In genomic region chr12:110338754-110339153, GRCh38 we compare ENCODE assay signal across 9 cellular contexts. TPM values are rescaled to one million over a fixed set of nuclear protein-coding genes. Genes with fewer than 3 reads are reported as not detected.
DNase-seq lines count a peak whose midpoint lies in the region; ATAC-seq and TF ChIP-seq lines count a peak whose summit lies in the region.
"Had no signal": no experiment of that assay in that cellular context is flagged by ENCODE, and none has a peak within 500 bp of the region (broad histone marks: within the 10 kb centered on the region; RNA-seq: fewer than 3 reads in every experiment).

No MANE protein-coding gene starts in this region.

- CTCF ChIA-PET in activated CD8-positive, alpha-beta T cell treated with anti-CD3 and anti-CD28 coated beads for 36 hours (lab: Charles Lee) = interaction anchor here (1.6 to 1.7 kb wide), 2 partner anchors 9 to 19 kb away, joined by 3 to 5 read pairs; no protein-coding TSS in a partner anchor
- CTCF ChIA-PET in activated CD8-positive, alpha-beta T cell treated with anti-CD3 and anti-CD28 coated beads, Interleukin-2, amount 10 ng/mL, durations not matched to agents 7 days and 5 days (lab: Charles Lee) = interaction anchor here (1.0 to 1.9 kb wide), 3 partner anchors 11 to 20 kb away, joined by 3 to 7 read pairs (median 3); no protein-coding TSS in a partner anchor

- H3K4me1 Mint-ChIP-seq in activated CD8-positive, alpha-beta T cell treated with anti-CD3 and anti-CD28 coated beads for 36 hours (ENCODE audit: low read depth) = no peaks in the 10 kb centered on the region
- no peaks in the 10 kb centered on the region for H3K4me1 Mint-ChIP-seq in activated CD8-positive, alpha-beta T cell treated with anti-CD3 and anti-CD28 coated beads, Interleukin-2, amount 10 ng/mL, durations not matched to agents 7 days and 5 days (ENCODE audit: low read depth)

- peaks cover 73% of the 10 kb centered on the region for H3K36me3 Mint-ChIP-seq in activated CD8-positive, alpha-beta T cell treated with anti-CD3 and anti-CD28 coated beads for 36 hours (ENCODE audit: low read depth)
- H3K36me3 Mint-ChIP-seq in activated CD8-positive, alpha-beta T cell treated with anti-CD3 and anti-CD28 coated beads, Interleukin-2, amount 10 ng/mL, durations not matched to agents 7 days and 5 days (ENCODE audit: low read depth) = peaks cover 76% of the 10 kb centered on the region

- no peak for ATAC-seq in activated CD8-positive, alpha-beta T cell treated with anti-CD3 and anti-CD28 coated beads for 36 hours
- no peak for ATAC-seq in activated CD8-positive, alpha-beta T cell treated with anti-CD3 and anti-CD28 coated beads, Interleukin-2, amount 10 ng/mL, durations not matched to agents 7 days and 5 days
- ATAC-seq in gastrocnemius medialis = no peak

- no peak overlapping the region for H3K4me3 Mint-ChIP-seq in activated CD8-positive, alpha-beta T cell treated with anti-CD3 and anti-CD28 coated beads for 36 hours
- no peak overlapping the region for H3K4me3 Mint-ChIP-seq in activated CD8-positive, alpha-beta T cell treated with anti-CD3 and anti-CD28 coated beads, Interleukin-2, amount 10 ng/mL, durations not matched to agents 7 days and 5 days

- H3K9me3 Mint-ChIP-seq in activated CD8-positive, alpha-beta T cell treated with anti-CD3 and anti-CD28 coated beads for 36 hours = no peaks in the 10 kb centered on the region
- H3K9me3 Mint-ChIP-seq in activated CD8-positive, alpha-beta T cell treated with anti-CD3 and anti-CD28 coated beads, Interleukin-2, amount 10 ng/mL, durations not matched to agents 7 days and 5 days (ENCODE audit: insufficient read depth) = no peaks in the 10 kb centered on the region

- H3K27ac Mint-ChIP-seq in activated CD8-positive, alpha-beta T cell treated with anti-CD3 and anti-CD28 coated beads for 36 hours = no peak overlapping the region
- H3K27ac Mint-ChIP-seq in activated CD8-positive, alpha-beta T cell treated with anti-CD3 and anti-CD28 coated beads, Interleukin-2, amount 10 ng/mL, durations not matched to agents 7 days and 5 days = no peak overlapping the region

- peak overlapping the region; percentile 11 to 21 (median 16) for H3K27ac ChIP-seq in gastrocnemius medialis

- intact Hi-C loops in activated CD8-positive, alpha-beta T cell treated with anti-CD3 and anti-CD28 coated beads for 36 hours (cut with micrococcal nuclease) = no loop called here
- intact Hi-C loops in gastrocnemius medialis (cut with DNase I; ENCODE audit: low total_unique reads) = no loop called here

- no peaks in the 10 kb centered on the region for H3K9me3 ChIP-seq in gastrocnemius medialis

- no peak for TF ChIP-seq POLR2A in gastrocnemius medialis (IDR thresholded peaks at IDR 0.05)

- H3K27me3 ChIP-seq in gastrocnemius medialis = no peaks in the 10 kb centered on the region

- no peaks in the 10 kb centered on the region for H3K4me1 ChIP-seq in gastrocnemius medialis

- POLR2A ChIA-PET in activated CD8-positive, alpha-beta T cell treated with anti-CD3 and anti-CD28 coated beads for 36 hours (lab: Charles Lee) = interaction anchor here (2.5 kb wide), 1 partner anchor 11 kb away, joined by 9 read pairs; no protein-coding TSS in a partner anchor
- POLR2A ChIA-PET in activated CD8-positive, alpha-beta T cell treated with anti-CD3 and anti-CD28 coated beads, Interleukin-2, amount 10 ng/mL, durations not matched to agents 7 days and 5 days (lab: Charles Lee) = interaction anchor here (0.7 kb wide), 1 partner anchor 58 kb away, joined by 3 read pairs; no protein-coding TSS in a partner anchor

- H3K27me3 Mint-ChIP-seq in activated CD8-positive, alpha-beta T cell treated with anti-CD3 and anti-CD28 coated beads for 36 hours = no peaks in the 10 kb centered on the region
- H3K27me3 Mint-ChIP-seq in activated CD8-positive, alpha-beta T cell treated with anti-CD3 and anti-CD28 coated beads, Interleukin-2, amount 10 ng/mL, durations not matched to agents 7 days and 5 days (ENCODE audit: low read depth) = no peaks in the 10 kb centered on the region

- no peak overlapping the region for H3K4me3 ChIP-seq in gastrocnemius medialis

- no peak for DNase-seq in activated CD8-positive, alpha-beta T cell treated with anti-CD3 and anti-CD28 coated beads for 36 hours
- DNase-seq in activated CD8-positive, alpha-beta T cell treated with anti-CD3 and anti-CD28 coated beads, Interleukin-2, amount 10 ng/mL, durations not matched to agents 7 days and 5 days = no peak
- DNase-seq in NAMALWA (ENCODE audit: low spot score) (peak; percentile 84), ecto neural progenitor cell (ENCODE audit: low spot score) (peak; percentile 33), gastrocnemius medialis (no peak), T1000 (lab: John Stamatoyannopoulos, UW) (no peak), mucosa of gallbladder (ENCODE audit: low spot score) (no peak)
- DNase-seq in activated CD4-positive, alpha-beta T cell treated with anti-CD3 and anti-CD28 coated beads for 1 hour = no peak
- DNase-seq: C1 segment of cervical spinal cord had no signal

- peak; percentile 34 for TF ChIP-seq CTCF in activated CD8-positive, alpha-beta T cell treated with anti-CD3 and anti-CD28 coated beads for 36 hours (IDR thresholded peaks at IDR 0.05)
- peak in 1 of 5 experiments; percentile 3 for TF ChIP-seq CTCF in gastrocnemius medialis (IDR thresholded peaks at IDR 0.05 in 4 of 5, conservative IDR thresholded peaks at IDR 0.05 in 1 of 5)

- in situ Hi-C loops in gastrocnemius medialis (cut with MboI; ENCODE audit: low sequenced_read_pairs in 4 of 4) = no loop called here

- peaks cover 9 to 100% of the 10 kb centered on the region in 2 donors for H3K36me3 ChIP-seq in gastrocnemius medialis

RNA-seq across cellular contexts. Expression of gene ATP2A2, which starts 57.7 kb away (rescaled TPM):
- 100 to 1,000 TPM; 107 to 111 TPM for total RNA-seq in activated CD8-positive, alpha-beta T cell treated with anti-CD3 and anti-CD28 coated beads for 36 hours
- 100 to 1,000 TPM; 130 to 132 TPM for total RNA-seq in activated CD8-positive, alpha-beta T cell treated with anti-CD3 and anti-CD28 coated beads, Interleukin-2, amount 10 ng/mL, durations not matched to agents 7 days and 5 days
- 1,000 to 10,000 TPM in 2 of 4 donors, 100 to 1,000 TPM in 2; 788 to 1,983 (median 1,302) TPM for total RNA-seq in gastrocnemius medialis
- total RNA-seq in mucosa of gallbladder = 248 TPM

Comparison
In these comparisons a context has a peak if more than half of its experiments do, and no peak if none do; other contexts are left out.
1. DNase-seq: peak in NAMALWA (single experiment) and ecto neural progenitor cell (single experiment); none in activated CD8-positive, alpha-beta T cell treated with anti-CD3 and anti-CD28 coated beads for 36 hours (single experiment), activated CD8-positive, alpha-beta T cell treated with anti-CD3 and anti-CD28 coated beads, Interleukin-2, amount 10 ng/mL, durations not matched to agents 7 days and 5 days (single experiment), gastrocnemius medialis (0 of 2), T1000 (single experiment), mucosa of gallbladder (single experiment) and activated CD4-positive, alpha-beta T cell treated with anti-CD3 and anti-CD28 coated beads for 1 hour (single experiment).